9 cellular contexts compared by ENCODE assay signal in genomic region chr5:77629553-77630245, GRCh38. TPM values are rescaled to one million over a fixed set of nuclear protein-coding genes. Genes with fewer than 3 reads are reported as not detected.
DNase-seq lines count a peak whose midpoint lies in the region; ATAC-seq and TF ChIP-seq lines count a peak whose summit lies in the region.
"Had no signal": no experiment of that assay in that cellular context is flagged by ENCODE, and none has a peak within 500 bp of the region (broad histone marks: within the 10 kb centered on the region; RNA-seq: fewer than 3 reads in every experiment).

No MANE protein-coding gene starts in this region.

- ATAC-seq in left cardiac atrium = no peak
- peak; percentile 62 for ATAC-seq in Panc1

- H3K4me1 ChIP-seq in cardiac muscle cell (ENCODE audit: low read depth) = peaks cover 4% of the 10 kb centered on the region
- no peaks in the 10 kb centered on the region for H3K4me1 ChIP-seq in Panc1 (ENCODE audit: control insufficient read depth, insufficient read depth, low read length)
- H3K4me1 ChIP-seq in tibial nerve = peaks cover 0 to 29% (median 19%) of the 10 kb centered on the region in 4 donors

- DNase-seq in cardiac muscle cell (ENCODE audit: low read depth in 1 of 2, low spot score in 1 of 2) = no peak
- DNase-seq in left cardiac atrium = no peak
- no peak for DNase-seq in Panc1 (ENCODE audit: low read depth, low spot score)
- no peak for DNase-seq in tibial nerve (ENCODE audit: low spot score in 2 of 2)
- DNase-seq in COLO829 (ENCODE audit: low spot score) = no peak
- no peak for DNase-seq in NCI-H446 treated with DMSO at 0.1 percent for 48 hours (lab: John Stamatoyannopoulos, UW)
- no peak for DNase-seq in NCI-H1048 (lab: John Stamatoyannopoulos, UW)

- H3K27me3 ChIP-seq in cardiac muscle cell (peaks cover 100% of the 10 kb centered on the region), Panc1 (ENCODE audit: control insufficient read depth, insufficient read depth, low read length) (peaks cover 16% of the 10 kb centered on the region), tibial nerve (peaks cover 9 to 99% of the 10 kb centered on the region in 2 donors)

- POLR2A ChIA-PET in Panc1 (lab: Charles Lee) = interaction anchor here (0.6 kb wide), 1 partner anchor 389 kb away, joined by 4 read pairs; no protein-coding TSS in a partner anchor

- CTCF ChIA-PET in Panc1 (lab: Charles Lee) = interaction anchor here (0.6 kb wide), 1 partner anchor 31 kb away, joined by 7 read pairs; no protein-coding TSS in a partner anchor

- TF ChIP-seq CTCF in cardiac muscle cell (IDR thresholded peaks at IDR 0.05; ENCODE audit: low read depth, low read length) = no peak
- TF ChIP-seq CTCF in Panc1 (IDR thresholded peaks at IDR 0.05) = no peak
- TF ChIP-seq CTCF in tibial nerve (IDR thresholded peaks at IDR 0.05) = no peak

- H3K36me3 ChIP-seq in cardiac muscle cell (no peaks in the 10 kb centered on the region), Panc1 (ENCODE audit: control insufficient read depth, insufficient read depth, low read length) (no peaks in the 10 kb centered on the region), tibial nerve (no peaks in the 10 kb centered on the region)

- in situ Hi-C loops in Panc1 (cut with HindIII; ENCODE audit: low pct_unique_long_range_greater_than_20kb, low sequenced_read_pairs) = no loop called here

- no peak for TF ChIP-seq EP300 in tibial nerve (IDR thresholded peaks at IDR 0.05)

- no TSS peak for BruUV-seq in Panc1 (replicated peaks; lab: Mats Ljungman, UMichigan)

- H3K4me3 ChIP-seq in cardiac muscle cell = peak overlapping the region; percentile 35
- peak overlapping the region; percentile 55 to 67 for H3K4me3 ChIP-seq in Panc1 (ENCODE audit: low read depth in 2 of 2, low read length in 2 of 2)
- peak overlapping the region; percentile 35 for H3K4me3 ChIP-seq in iPS-11a (ENCODE audit: low read depth, low read length)
- peak overlapping the region; percentile 18 to 55 (median 35) for H3K4me3 ChIP-seq in tibial nerve

- H3K9me3 ChIP-seq in cardiac muscle cell (ENCODE audit: low read depth) = no peaks in the 10 kb centered on the region
- H3K9me3 ChIP-seq in Panc1 (ENCODE audit: control insufficient read depth, insufficient read depth, low read depth, low read length) = no peaks in the 10 kb centered on the region
- H3K9me3 ChIP-seq in tibial nerve = peaks cover 0 to 10% (median 0%) of the 10 kb centered on the region in 4 donors
- H3K9me3 ChIP-seq: body of pancreas had no signal

- H3K27ac ChIP-seq in cardiac muscle cell (no peak overlapping the region), Panc1 (ENCODE audit: low read length) (no peak overlapping the region), tibial nerve (no peak overlapping the region)
- H3K27ac ChIP-seq: body of pancreas had no signal

- TF ChIP-seq POLR2A in tibial nerve (IDR thresholded peaks at IDR 0.05) = no peak

- intact Hi-C loops in left cardiac atrium (cut with DNase I) (no loop called here), Panc1 (cut with micrococcal nuclease; ENCODE audit: unreplicated experiment) (no loop called here)

- WGBS in tibial nerve, 2 donors = 4 to 5% methylated on average over 55 to 73 of the region's 73 CpGs

RNA-seq across cellular contexts. Expression of gene OTP, which starts 8.8 kb away (rescaled TPM):
- total RNA-seq in cardiac muscle cell (not detected in 2 replicates), left cardiac atrium (not detected), Panc1 (2021; ENCODE audit: unreplicated experiment) (0.05 TPM), tibial nerve (not detected)
- polyA plus RNA-seq in cardiac muscle cell = not detected in 2 replicates
- 0.06 TPM for polyA plus RNA-seq in Panc1 (2012; ENCODE audit: insufficient read length)
- total RNA-seq: body of pancreas had no signal
